In genomic region chr17:62781356-62781755, GRCh38 we compare ENCODE assay signal across 15 cellular contexts. TPM values are rescaled to one million over a fixed set of nuclear protein-coding genes. Genes with fewer than 3 reads are reported as not detected.
A peak's percentile ranks its signal among the peaks of the same experiment; 100 is the strongest.
DNase-seq lines count a peak whose midpoint lies in the region; ATAC-seq, FAIRE-seq and TF ChIP-seq lines count a peak whose summit lies in the region.
"Had no signal": no experiment of that assay in that cellular context is flagged by ENCODE, and none has a peak within 500 bp of the region (broad histone marks: within the 10 kb centered on the region; RNA-seq: fewer than 3 reads in every experiment).

No MANE protein-coding gene starts in this region.

- WGBS in HepG2 (ENCODE audit: low lambda C conversion rate), result 49% methylated on average over 3 of the region's 3 CpGs
- 49% methylated on average over 3 of the region's 3 CpGs for WGBS in right lobe of liver (ENCODE audit: insufficient coverage, low coverage, low lambda C conversion rate, missing lambda C conversion rate)
- WGBS in hepatocyte (ENCODE audit: low lambda C conversion rate, missing lambda C conversion rate), result 82% methylated on average over 3 of the region's 3 CpGs

- H3K4me2 ChIP-seq in HepG2 (ENCODE audit: low read depth, low read length), result no peak overlapping the region
- H3K4me2 ChIP-seq in hepatocyte, result no peak overlapping the region

- H3K4me3 ChIP-seq in HepG2 (replicated peaks in 1 of 3; ENCODE audit: insufficient read depth in 1 of 3, low read depth in 2 of 3, low read length in 3 of 3) (no peak overlapping the region), right lobe of liver (no peak overlapping the region), hepatocyte (no peak overlapping the region)
- H3K4me3 ChIP-seq: testis had no signal

- no TSS peak for BruUV-seq in HepG2 (replicated peaks; lab: Mats Ljungman, UMichigan)

- H2AFZ ChIP-seq in HepG2 (ENCODE audit: low read length) (no peak overlapping the region), hepatocyte (no peak overlapping the region)

- H3K27me3 ChIP-seq in HepG2 (ENCODE audit: control insufficient read depth in 1 of 2, insufficient read depth in 2 of 2, low read length in 2 of 2), result peaks cover 0 to 10% of the 10 kb centered on the region in 2 experiments; a peak in 3 of 5 replicates
- no peaks in the 10 kb centered on the region for H3K27me3 ChIP-seq in right lobe of liver
- no peaks in the 10 kb centered on the region for H3K27me3 ChIP-seq in hepatocyte
- H3K27me3 ChIP-seq: testis had no signal

- no peak for FAIRE-seq in HepG2 (lab: Jason Lieb, UNC)

- no peaks in the 10 kb centered on the region for H3K36me3 Mint-ChIP-seq in type B pancreatic cell
- H3K36me3 Mint-ChIP-seq: IgD-negative memory B cell had no signal

- H3K36me3 ChIP-seq in HepG2 (replicated peaks in 1 of 2; ENCODE audit: control insufficient read depth in 1 of 2, insufficient read depth in 2 of 2, low read length in 2 of 2), result no peaks in the 10 kb centered on the region
- H3K36me3 ChIP-seq in right lobe of liver, result no peaks in the 10 kb centered on the region
- no peaks in the 10 kb centered on the region for H3K36me3 ChIP-seq in hepatocyte (replicated peaks; ENCODE audit: insufficient read depth, low read depth)

- H3K4me1 ChIP-seq in HepG2 (ENCODE audit: insufficient read depth, low read length), result no peaks in the 10 kb centered on the region; the same call in 1 of the 2 replicates
- no peaks in the 10 kb centered on the region for H3K4me1 ChIP-seq in right lobe of liver
- H3K4me1 ChIP-seq in hepatocyte (ENCODE audit: insufficient read depth), result peaks cover 11% of the 10 kb centered on the region
- H3K4me1 ChIP-seq: testis had no signal

- H3K9me3 ChIP-seq in HepG2 (ENCODE audit: low read length) (no peaks in the 10 kb centered on the region), right lobe of liver (no peaks in the 10 kb centered on the region), hepatocyte (ENCODE audit: low read depth) (no peaks in the 10 kb centered on the region)
- H3K9me3 ChIP-seq: testis had no signal

- TF ChIP-seq EP300 in HepG2 (IDR thresholded peaks at IDR 0.05; ENCODE audit: low read depth in 2 of 2, low read length in 2 of 2), result no peak
- TF ChIP-seq EP300 in HepG2 (CRISPR knock-in tag; IDR thresholded peaks at IDR 0.05; ENCODE audit: borderline replicate concordance), result no peak

- no peak for TF ChIP-seq RAD21 in HepG2 (CRISPR knock-in tag; IDR thresholded peaks at IDR 0.05)

- POLR2A ChIA-PET in HepG2 (lab: Yijun Ruan, JAX), result no interaction called here

- peaks cover 4% of the 10 kb centered on the region for H3K9me3 Mint-ChIP-seq in type B pancreatic cell

- H3K27ac ChIP-seq in HepG2 (ENCODE audit: extremely low read length, insufficient read depth, low read length) (no peak overlapping the region), right lobe of liver (no peak overlapping the region), hepatocyte (peak overlapping the region; percentile 39)
- H3K27ac ChIP-seq: testis had no signal

- H3K9ac ChIP-seq in HepG2 (ENCODE audit: insufficient read depth, low read depth, low read length), result no peak overlapping the region

- DNase-seq in HepG2 (ENCODE audit: low spot score), result no peak
- DNase-seq in right lobe of liver, result no peak
- DNase-seq in SKM-1 treated with dmso at 0.1 percent for 144 hours (lab: John Stamatoyannopoulos, UW; ENCODE audit: unreplicated experiment), result peak; percentile 69
- no peak for DNase-seq in hepatocyte (ENCODE audit: low spot score)
- no peak for DNase-seq in type B pancreatic cell (ENCODE audit: extremely low spot score, unreplicated experiment)
- DNase-seq in activated CD4-positive, alpha-beta T cell treated with anti-CD3 and anti-CD28 coated beads for 48 hours, result no peak
- DNase-seq: activated CD8-positive, alpha-beta T cell treated with anti-CD3 and anti-CD28 coated beads, Interleukin-2, amount 10 ng/mL, durations not matched to agents 7 days and 5 days; activated gamma-delta T cell treated with Interleukin-2 at 50 U/mL for 16 hours; T1000; testis had no signal

- H3K27me3 Mint-ChIP-seq in type B pancreatic cell, result peaks cover 11% of the 10 kb centered on the region

- no peak for TF ChIP-seq POLR2A in HepG2 (IDR thresholded peaks at IDR 0.05; ENCODE audit: insufficient read depth in 1 of 2, low read depth in 2 of 2, low read length in 2 of 2)
- no peak for TF ChIP-seq POLR2A in right lobe of liver (IDR thresholded peaks at IDR 0.05)

- H4K20me1 ChIP-seq in HepG2 (ENCODE audit: insufficient read depth, low read length), result no peaks in the 10 kb centered on the region
- H4K20me1 ChIP-seq in hepatocyte (ENCODE audit: insufficient read depth, poor library complexity, severe bottlenecking), result no peaks in the 10 kb centered on the region

- intact Hi-C loops in HepG2 (cut with micrococcal nuclease; ENCODE audit: unreplicated experiment), result no loop called here
- intact Hi-C loops in right lobe of liver (cut with DNase I), result no loop called here

- in situ Hi-C loops in HepG2 (cut with HindIII; ENCODE audit: extremely low pct_ligation_motif_present, low pct_unique_long_range_greater_than_20kb), result no loop called here

- H3K9me2 ChIP-seq in hepatocyte (replicated peaks; ENCODE audit: insufficient read depth), result no peaks in the 10 kb centered on the region

- H3K27ac Mint-ChIP-seq in type B pancreatic cell, result no peak overlapping the region
- H3K27ac Mint-ChIP-seq: activated CD8-positive, alpha-beta T cell treated with anti-CD3 and anti-CD28 coated beads, Interleukin-2, amount 10 ng/mL, durations not matched to agents 7 days and 5 days; IgD-negative memory B cell had no signal

- H3K4me3 Mint-ChIP-seq in type B pancreatic cell, result no peak overlapping the region
- H3K4me3 Mint-ChIP-seq: activated CD8-positive, alpha-beta T cell treated with anti-CD3 and anti-CD28 coated beads, Interleukin-2, amount 10 ng/mL, durations not matched to agents 7 days and 5 days; central memory CD8-positive, alpha-beta T cell; IgD-negative memory B cell had no signal

- no peak for TF ChIP-seq CTCF in HepG2 (CRISPR knock-in tag; IDR thresholded peaks at IDR 0.05)
- no peak for TF ChIP-seq CTCF in right lobe of liver (IDR thresholded peaks at IDR 0.05)
- no peak for TF ChIP-seq CTCF in hepatocyte (IDR thresholded peaks at IDR 0.05; ENCODE audit: poor library complexity)
- no peak for TF ChIP-seq CTCF in type B pancreatic cell (conservative IDR thresholded peaks at IDR 0.05)

- no peak for ATAC-seq in HepG2
- no peak for ATAC-seq in right lobe of liver
- no peak for ATAC-seq in GM18517 (IDR thresholded peaks at IDR 0.05; ENCODE audit: unreplicated experiment)
- no peak for ATAC-seq in HG03442 (IDR thresholded peaks at IDR 0.05; ENCODE audit: unreplicated experiment)
- ATAC-seq: activated CD8-positive, alpha-beta T cell treated with anti-CD3 and anti-CD28 coated beads, Interleukin-2, amount 10 ng/mL, durations not matched to agents 7 days and 5 days had no signal

- CTCF ChIA-PET in HepG2 (lab: Yijun Ruan, JAX; ENCODE audit: low intra/inter-chr PET ratio, low total read pairs), result no interaction called here

- H3K79me2 ChIP-seq in HepG2 (ENCODE audit: insufficient read depth, low read length) (no peaks in the 10 kb centered on the region), hepatocyte (no peaks in the 10 kb centered on the region)

- H3K4me1 Mint-ChIP-seq in type B pancreatic cell (ENCODE audit: unreplicated experiment), result peaks cover 16% of the 10 kb centered on the region
- H3K4me1 Mint-ChIP-seq: central memory CD8-positive, alpha-beta T cell; IgD-negative memory B cell had no signal

TF ChIP-seq in HepG2, 621 proteins besides CTCF, POLR2A, EP300 and RAD21:
- TF ChIP-seq FOXP1 (IDR thresholded peaks at IDR 0.05) (no peak), FOXP1 (CRISPR knock-in tag; IDR thresholded peaks at IDR 0.05) (no peak), CEBPB (IDR thresholded peaks at IDR 0.05; ENCODE audit: borderline replicate concordance, low read depth, low read length) (peak; percentile 42; the same call in 1 of the 2 replicates)

RNA-seq across cellular contexts. Expression of gene MARCHF10, which starts 26.8 kb away (rescaled TPM):
- total RNA-seq in HepG2 (2016; rRNA removed; fragmentation: Illumina TruSeq; extraction: Trizol) (not detected in 2 replicates), right lobe of liver (not detected), hepatocyte (not detected in 2 replicates), type B pancreatic cell (ENCODE audit: low replicate concordance) (not detected in 2 replicates)
- total RNA-seq in HepG2 (2016; cell fraction: cytosol; rRNA removed; fragmentation: Illumina TruSeq; extraction: Trizol; ENCODE audit: low read depth), result not detected in 2 replicates
- total RNA-seq in HepG2 (2016; cell fraction: insoluble cytoplasmic fraction; rRNA removed; fragmentation: Illumina TruSeq; extraction: Trizol), result not detected in 2 replicates
- not detected in 2 replicates for total RNA-seq in HepG2 (2016; cell fraction: membrane; rRNA removed; fragmentation: Illumina TruSeq; extraction: Trizol)
- total RNA-seq in HepG2 (2016; cell fraction: nucleus; rRNA removed; fragmentation: Illumina TruSeq; extraction: Trizol), result not detected in 2 replicates
- polyA plus RNA-seq in HepG2 (2011; rRNA removed) (not detected in 2 replicates), hepatocyte (0.81 TPM in 1 of 2 replicates, not detected in the other)
- not detected in 2 replicates for polyA plus RNA-seq in HepG2 (2011; cell fraction: cytosol; rRNA removed)
- not detected in 2 replicates for polyA plus RNA-seq in HepG2 (2011; cell fraction: nucleus; rRNA removed)
- not detected in 2 replicates for polyA plus RNA-seq in HepG2 (2012)
- not detected in 2 replicates for polyA plus RNA-seq in HepG2 (2016; cell fraction: cytosol; fragmentation: Illumina TruSeq; extraction: Trizol; ENCODE audit: low read depth)
- polyA plus RNA-seq in HepG2 (2016; cell fraction: insoluble cytoplasmic fraction; fragmentation: Illumina TruSeq; extraction: Trizol; ENCODE audit: low read depth), result not detected in 2 replicates
- polyA plus RNA-seq in HepG2 (2016; cell fraction: membrane; fragmentation: Illumina TruSeq; extraction: Trizol; ENCODE audit: low read depth), result not detected in 2 replicates
- polyA plus RNA-seq in HepG2 (2016; cell fraction: nucleus; fragmentation: Illumina TruSeq; extraction: Trizol; ENCODE audit: insufficient read depth, low read depth), result not detected in 2 replicates
- 0.19 TPM in 1 of 2 replicates, not detected in the other for polyA minus RNA-seq in HepG2 (2011; rRNA and poly(A)+ RNA removed; ENCODE audit: low replicate concordance)
- not detected in 2 replicates for polyA minus RNA-seq in HepG2 (2011; cell fraction: cytosol; rRNA and poly(A)+ RNA removed)
- not detected in 2 replicates for polyA minus RNA-seq in HepG2 (2011; cell fraction: nucleus; rRNA and poly(A)+ RNA removed)
- total RNA-seq: A673; activated CD8-positive, alpha-beta T cell treated with anti-CD3 and anti-CD28 coated beads, Interleukin-2, amount 10 ng/mL, durations not matched to agents 7 days and 5 days had no signal
